Comparison of ENCODE assay signal across 27 cellular contexts in genomic region chr13:77319536-77319935, GRCh38. TPM values are rescaled to one million over a fixed set of nuclear protein-coding genes. Genes with fewer than 3 reads are reported as not detected.
DNase-seq lines count a peak whose midpoint lies in the region; ATAC-seq and TF ChIP-seq lines count a peak whose summit lies in the region.
"Had no signal": no experiment of that assay in that cellular context is flagged by ENCODE, and none has a peak within 500 bp of the region (broad histone marks: within the 10 kb centered on the region; RNA-seq: fewer than 3 reads in every experiment).

No MANE protein-coding gene starts in this region.

- H3K36me3 Mint-ChIP-seq in activated CD8-positive, alpha-beta T cell treated with anti-CD3 and anti-CD28 coated beads for 36 hours (ENCODE audit: low read depth), result peaks cover 16% of the 10 kb centered on the region
- peaks cover 23% of the 10 kb centered on the region for H3K36me3 Mint-ChIP-seq in activated CD8-positive, alpha-beta T cell treated with anti-CD3 and anti-CD28 coated beads, Interleukin-2, amount 10 ng/mL, durations not matched to agents 7 days and 5 days (ENCODE audit: low read depth)
- peaks cover 0 to 8% (median 0%) of the 10 kb centered on the region in 3 donors for H3K36me3 Mint-ChIP-seq in CD8-positive, alpha-beta memory T cell
- peaks cover 27% of the 10 kb centered on the region for H3K36me3 Mint-ChIP-seq in activated B cell treated with CpG ODN at 0.5 μM for 24 hours (ENCODE audit: low read depth)
- peaks cover 0 to 15% (median 0%) of the 10 kb centered on the region in 5 donors for H3K36me3 Mint-ChIP-seq in naive thymus-derived CD4-positive, alpha-beta T cell

- H3K4me3 Mint-ChIP-seq in activated CD8-positive, alpha-beta T cell treated with anti-CD3 and anti-CD28 coated beads for 36 hours, result no peak overlapping the region
- H3K4me3 Mint-ChIP-seq in activated CD8-positive, alpha-beta T cell treated with anti-CD3 and anti-CD28 coated beads, Interleukin-2, amount 10 ng/mL, durations not matched to agents 7 days and 5 days, result no peak overlapping the region
- peak overlapping the region in 3 of 7 donors; percentile 0 to 22 (median 3) for H3K4me3 Mint-ChIP-seq in CD8-positive, alpha-beta memory T cell
- H3K4me3 Mint-ChIP-seq in activated B cell treated with CpG ODN at 0.5 μM for 24 hours, result peak overlapping the region; percentile 15
- H3K4me3 Mint-ChIP-seq in naive thymus-derived CD4-positive, alpha-beta T cell, result peak overlapping the region in 8 of 10 donors; percentile 1 to 88 (median 37)
- H3K4me3 Mint-ChIP-seq: activated CD4-positive, alpha-beta T cell treated with anti-CD3 and anti-CD28 coated beads, Interleukin-2, amount 10 ng/mL, durations not matched to agents 24 days and 14 days; activated naive CD8-positive, alpha-beta T cell treated with anti-CD3 and anti-CD28 coated beads, Interleukin-2, amount 10 ng/mL, durations not matched to agents 7 days and 5 days; dendritic cell treated with granulocyte-macrophage colony-stimulating factor and Interleukin-4, amounts not matched to agents 40 ng/mL and 50 ng/mL, for 4 days; H9; T-helper 2 cell treated with Interferon-gamma antibody and Interleukin-4, amounts not matched to agents 5 μg/mL and 100 μg/mL, for 36 hours had no signal

- peaks cover 80% of the 10 kb centered on the region for H3K4me1 ChIP-seq in CD8-positive, alpha-beta memory T cell (ENCODE audit: insufficient read depth, low read length)
- H3K4me1 ChIP-seq in naive thymus-derived CD4-positive, alpha-beta T cell (ENCODE audit: control insufficient read depth in 2 of 2, insufficient read depth in 2 of 2, low read length in 2 of 2), result peaks cover 43 to 48% of the 10 kb centered on the region in 2 donors

- ATAC-seq in activated CD8-positive, alpha-beta T cell treated with anti-CD3 and anti-CD28 coated beads for 36 hours, result no peak
- ATAC-seq in activated CD8-positive, alpha-beta T cell treated with anti-CD3 and anti-CD28 coated beads, Interleukin-2, amount 10 ng/mL, durations not matched to agents 7 days and 5 days, result no peak
- ATAC-seq in activated B cell treated with CpG ODN at 0.5 μM for 24 hours (ENCODE audit: low read depth) (no peak), left cardiac atrium (no peak), HG03045 (IDR thresholded peaks at IDR 0.05; ENCODE audit: unreplicated experiment) (no peak)
- ATAC-seq in naive thymus-derived CD4-positive, alpha-beta T cell, result no peak
- ATAC-seq: left lung, Right ventricle myocardium inferior had no signal

- no peak for TF ChIP-seq CTCF in activated CD8-positive, alpha-beta T cell treated with anti-CD3 and anti-CD28 coated beads for 36 hours (IDR thresholded peaks at IDR 0.05)
- TF ChIP-seq CTCF in activated B cell treated with CpG ODN at 0.5 μM for 24 hours (IDR thresholded peaks at IDR 0.05), result no peak

- H3K27ac ChIP-seq in CD8-positive, alpha-beta memory T cell (ENCODE audit: low read depth, low read length), result no peak overlapping the region
- no peak overlapping the region for H3K27ac ChIP-seq in naive thymus-derived CD4-positive, alpha-beta T cell (ENCODE audit: low read depth, low read length)
- H3K27ac ChIP-seq: left lung, right atrium auricular region, tibial artery had no signal

- H3K36me3 ChIP-seq in CD8-positive, alpha-beta memory T cell (ENCODE audit: insufficient read depth, low read length), result no peaks in the 10 kb centered on the region
- H3K36me3 ChIP-seq in naive thymus-derived CD4-positive, alpha-beta T cell (ENCODE audit: control insufficient read depth in 2 of 3, insufficient read depth in 3 of 3, low read length in 3 of 3), result peaks cover 0 to 9% (median 0%) of the 10 kb centered on the region in 3 experiments
- H3K36me3 ChIP-seq: left lung had no signal

- peaks cover 87% of the 10 kb centered on the region for H3K4me1 Mint-ChIP-seq in activated CD8-positive, alpha-beta T cell treated with anti-CD3 and anti-CD28 coated beads for 36 hours (ENCODE audit: low read depth)
- peaks cover 78% of the 10 kb centered on the region for H3K4me1 Mint-ChIP-seq in activated CD8-positive, alpha-beta T cell treated with anti-CD3 and anti-CD28 coated beads, Interleukin-2, amount 10 ng/mL, durations not matched to agents 7 days and 5 days (ENCODE audit: low read depth)
- peaks cover 90 to 98% (median 95%) of the 10 kb centered on the region in 3 donors for H3K4me1 Mint-ChIP-seq in CD8-positive, alpha-beta memory T cell
- H3K4me1 Mint-ChIP-seq in activated B cell treated with CpG ODN at 0.5 μM for 24 hours, result peaks cover 92% of the 10 kb centered on the region
- peaks cover 75 to 100% (median 92%) of the 10 kb centered on the region in 7 donors for H3K4me1 Mint-ChIP-seq in naive thymus-derived CD4-positive, alpha-beta T cell

- intact Hi-C loops in activated CD8-positive, alpha-beta T cell treated with anti-CD3 and anti-CD28 coated beads for 36 hours (cut with micrococcal nuclease), result no loop called here
- intact Hi-C loops in activated B cell treated with CpG ODN at 0.5 μM for 24 hours (cut with micrococcal nuclease) (no loop called here), left cardiac atrium (cut with DNase I) (no loop called here)
- intact Hi-C loops in naive thymus-derived CD4-positive, alpha-beta T cell (cut with micrococcal nuclease), result no loop called here

- peak overlapping the region; percentile 4 for H3K27ac Mint-ChIP-seq in activated CD8-positive, alpha-beta T cell treated with anti-CD3 and anti-CD28 coated beads for 36 hours
- H3K27ac Mint-ChIP-seq in activated CD8-positive, alpha-beta T cell treated with anti-CD3 and anti-CD28 coated beads, Interleukin-2, amount 10 ng/mL, durations not matched to agents 7 days and 5 days, result no peak overlapping the region
- peak overlapping the region in 5 of 8 donors; percentile 2 to 74 (median 32) for H3K27ac Mint-ChIP-seq in CD8-positive, alpha-beta memory T cell
- H3K27ac Mint-ChIP-seq in activated B cell treated with CpG ODN at 0.5 μM for 24 hours, result peak overlapping the region; percentile 72
- peak overlapping the region in 6 of 9 donors; percentile 9 to 78 (median 59) for H3K27ac Mint-ChIP-seq in naive thymus-derived CD4-positive, alpha-beta T cell
- H3K27ac Mint-ChIP-seq: activated CD4-positive, alpha-beta T cell treated with anti-CD3 and anti-CD28 coated beads, Interleukin-2, amount 10 ng/mL, durations not matched to agents 24 days and 14 days; activated naive CD8-positive, alpha-beta T cell treated with anti-CD3 and anti-CD28 coated beads, Interleukin-2, amount 10 ng/mL, durations not matched to agents 7 days and 5 days; activated T-helper 2 cell treated with anti-CD3 and anti-CD28 coated beads, Interferon-gamma antibody, Interleukin-2, Interleukin-4, amounts not matched to agents 10 μg/mL and 5 μg/mL and 100 μg/mL, durations not matched to agents 14 hours and 24 hours and 36 hours; dendritic cell treated with granulocyte-macrophage colony-stimulating factor and Interleukin-4, amounts not matched to agents 40 ng/mL and 50 ng/mL, for 4 days had no signal

- no peaks in the 10 kb centered on the region for H3K27me3 Mint-ChIP-seq in activated CD8-positive, alpha-beta T cell treated with anti-CD3 and anti-CD28 coated beads for 36 hours
- H3K27me3 Mint-ChIP-seq in activated CD8-positive, alpha-beta T cell treated with anti-CD3 and anti-CD28 coated beads, Interleukin-2, amount 10 ng/mL, durations not matched to agents 7 days and 5 days (ENCODE audit: low read depth), result no peaks in the 10 kb centered on the region
- no peaks in the 10 kb centered on the region for H3K27me3 Mint-ChIP-seq in CD8-positive, alpha-beta memory T cell
- H3K27me3 Mint-ChIP-seq in activated B cell treated with CpG ODN at 0.5 μM for 24 hours, result no peaks in the 10 kb centered on the region
- no peaks in the 10 kb centered on the region for H3K27me3 Mint-ChIP-seq in naive thymus-derived CD4-positive, alpha-beta T cell
- H3K27me3 Mint-ChIP-seq: activated CD4-positive, alpha-beta T cell treated with anti-CD3 and anti-CD28 coated beads, Interleukin-2, amount 10 ng/mL, durations not matched to agents 24 days and 14 days; activated naive CD8-positive, alpha-beta T cell treated with anti-CD3 and anti-CD28 coated beads, Interleukin-2, amount 10 ng/mL, durations not matched to agents 7 days and 5 days; dendritic cell treated with granulocyte-macrophage colony-stimulating factor and Interleukin-4, amounts not matched to agents 40 ng/mL and 50 ng/mL, for 4 days had no signal

- no peaks in the 10 kb centered on the region for H3K27me3 ChIP-seq in CD8-positive, alpha-beta memory T cell (ENCODE audit: insufficient read depth, low read length, poor library complexity, severe bottlenecking)
- no peaks in the 10 kb centered on the region for H3K27me3 ChIP-seq in naive thymus-derived CD4-positive, alpha-beta T cell (ENCODE audit: control insufficient read depth in 2 of 2, insufficient read depth in 2 of 2, low read length in 2 of 2)
- H3K27me3 ChIP-seq: left lung, right atrium auricular region, spleen, tibial artery had no signal

- H3K9me3 Mint-ChIP-seq in activated CD8-positive, alpha-beta T cell treated with anti-CD3 and anti-CD28 coated beads for 36 hours, result no peaks in the 10 kb centered on the region
- H3K9me3 Mint-ChIP-seq in activated CD8-positive, alpha-beta T cell treated with anti-CD3 and anti-CD28 coated beads, Interleukin-2, amount 10 ng/mL, durations not matched to agents 7 days and 5 days (ENCODE audit: insufficient read depth), result no peaks in the 10 kb centered on the region
- no peaks in the 10 kb centered on the region for H3K9me3 Mint-ChIP-seq in CD8-positive, alpha-beta memory T cell
- no peaks in the 10 kb centered on the region for H3K9me3 Mint-ChIP-seq in activated B cell treated with CpG ODN at 0.5 μM for 24 hours
- H3K9me3 Mint-ChIP-seq in naive thymus-derived CD4-positive, alpha-beta T cell, result no peaks in the 10 kb centered on the region
- H3K9me3 Mint-ChIP-seq: activated naive CD8-positive, alpha-beta T cell treated with anti-CD3 and anti-CD28 coated beads, Interleukin-2, amount 10 ng/mL, durations not matched to agents 7 days and 5 days; activated T-helper 2 cell treated with anti-CD3 and anti-CD28 coated beads, Interferon-gamma antibody, Interleukin-2, Interleukin-4, amounts not matched to agents 10 μg/mL and 5 μg/mL and 100 μg/mL, durations not matched to agents 14 hours and 24 hours and 36 hours; dendritic cell treated with granulocyte-macrophage colony-stimulating factor and Interleukin-4, amounts not matched to agents 40 ng/mL and 50 ng/mL, for 4 days; H9; T-helper 2 cell treated with Interferon-gamma antibody and Interleukin-4, amounts not matched to agents 5 μg/mL and 100 μg/mL, for 36 hours had no signal

- no peak for DNase-seq in activated CD8-positive, alpha-beta T cell treated with anti-CD3 and anti-CD28 coated beads for 36 hours
- no peak for DNase-seq in activated CD8-positive, alpha-beta T cell treated with anti-CD3 and anti-CD28 coated beads, Interleukin-2, amount 10 ng/mL, durations not matched to agents 7 days and 5 days
- no peak for DNase-seq in CD8-positive, alpha-beta memory T cell
- DNase-seq in activated B cell treated with CpG ODN at 0.5 μM for 24 hours (no peak), left cardiac atrium (no peak), NCI-H2029 (lab: John Stamatoyannopoulos, UW) (no peak)
- DNase-seq in naive thymus-derived CD4-positive, alpha-beta T cell, result no peak
- DNase-seq: activated CD4-positive, alpha-beta T cell treated with anti-CD3 and anti-CD28 coated beads, Interleukin-2, amount 10 ng/mL, durations not matched to agents 24 days and 14 days; activated naive CD8-positive, alpha-beta T cell treated with anti-CD3 and anti-CD28 coated beads, Interleukin-2, amount 10 ng/mL, durations not matched to agents 7 days and 5 days; erythroblast; H9; hypothalamus; left lung; mesenchymal stem cell; NCI-H1436; NCI-H226; NCI-H526 treated with DMSO at 0.1 percent for 48 hours; posterior cingulate gyrus; spleen; stimulated activated CD4-positive, alpha-beta T cell treated with anti-CD3 and anti-CD28 coated beads, Interleukin-2, amount 100 ng/mL, for 24 hours; tibial artery had no signal

- POLR2A ChIA-PET in activated CD8-positive, alpha-beta T cell treated with anti-CD3 and anti-CD28 coated beads for 36 hours (lab: Charles Lee), result interaction anchor here (0.7 to 1.3 kb wide), 5 partner anchors 10 to 159 kb away, joined by 3 to 4 read pairs (median 4); no protein-coding TSS in a partner anchor
- POLR2A ChIA-PET in activated CD8-positive, alpha-beta T cell treated with anti-CD3 and anti-CD28 coated beads, Interleukin-2, amount 10 ng/mL, durations not matched to agents 7 days and 5 days (lab: Charles Lee), result no interaction called here
- POLR2A ChIA-PET in CD8-positive, alpha-beta memory T cell (lab: Charles Lee), result interaction anchor here (1.4 kb wide), 1 partner anchor 11 kb away, joined by 3 read pairs; no protein-coding TSS in a partner anchor
- POLR2A ChIA-PET in activated B cell treated with CpG ODN at 0.5 μM for 24 hours (lab: Charles Lee), result interaction anchor here (1.3 kb wide), 1 partner anchor 10 kb away, joined by 7 read pairs; no protein-coding TSS in a partner anchor
- POLR2A ChIA-PET in naive thymus-derived CD4-positive, alpha-beta T cell (lab: Charles Lee), result interaction anchor here (0.6 to 3.5 kb wide), 2 partner anchors 10 to 28 kb away, joined by 4 to 16 read pairs; no protein-coding TSS in a partner anchor

- CTCF ChIA-PET in activated CD8-positive, alpha-beta T cell treated with anti-CD3 and anti-CD28 coated beads for 36 hours (lab: Charles Lee), result interaction anchor here (0.6 to 3.4 kb wide), 3 partner anchors 12 to 160 kb away, joined by 3 to 19 read pairs (median 4); no protein-coding TSS in a partner anchor
- CTCF ChIA-PET in activated CD8-positive, alpha-beta T cell treated with anti-CD3 and anti-CD28 coated beads, Interleukin-2, amount 10 ng/mL, durations not matched to agents 7 days and 5 days (lab: Charles Lee), result interaction anchor here (0.8 to 3.8 kb wide), 3 partner anchors 8 to 159 kb away, joined by 3 to 20 read pairs (median 3); partner anchors contain the start of gene MYCBP2
- CTCF ChIA-PET in CD8-positive, alpha-beta memory T cell (lab: Charles Lee), result interaction anchor here (0.6 kb wide), 1 partner anchor 173 kb away, joined by 3 read pairs; no protein-coding TSS in a partner anchor
- CTCF ChIA-PET in activated B cell treated with CpG ODN at 0.5 μM for 24 hours (lab: Charles Lee), result interaction anchor here (1.0 kb wide), 1 partner anchor 158 kb away, joined by 5 read pairs; no protein-coding TSS in a partner anchor
- CTCF ChIA-PET in naive thymus-derived CD4-positive, alpha-beta T cell (lab: Charles Lee), result interaction anchor here (0.5 kb wide), 1 partner anchor 440 kb away, joined by 3 read pairs; no protein-coding TSS in a partner anchor

- H3K9me3 ChIP-seq in CD8-positive, alpha-beta memory T cell (ENCODE audit: low read length), result no peaks in the 10 kb centered on the region
- H3K9me3 ChIP-seq in naive thymus-derived CD4-positive, alpha-beta T cell (ENCODE audit: control insufficient read depth in 2 of 3, low read length in 3 of 3), result no peaks in the 10 kb centered on the region
- H3K9me3 ChIP-seq: left lung, right atrium auricular region, spleen, tibial artery had no signal

- no peak overlapping the region for H3K4me3 ChIP-seq in CD8-positive, alpha-beta memory T cell (ENCODE audit: low read length)
- no peak overlapping the region for H3K4me3 ChIP-seq in naive thymus-derived CD4-positive, alpha-beta T cell (ENCODE audit: low read length)
- H3K4me3 ChIP-seq: left lung, right atrium auricular region, spleen, tibial artery had no signal

RNA-seq across cellular contexts. Expression of gene MYCBP2, which starts 7.4 kb away (rescaled TPM):
- 100 to 1,000 TPM in 1 of 2 experiments, 10 to 100 TPM in 1; 97.5 to 101 TPM for total RNA-seq in activated CD8-positive, alpha-beta T cell treated with anti-CD3 and anti-CD28 coated beads for 36 hours
- 100 to 1,000 TPM; 107 to 109 TPM for total RNA-seq in activated CD8-positive, alpha-beta T cell treated with anti-CD3 and anti-CD28 coated beads, Interleukin-2, amount 10 ng/mL, durations not matched to agents 7 days and 5 days
- 100 to 1,000 TPM; 110 to 111 TPM for total RNA-seq in CD8-positive, alpha-beta memory T cell
- polyA plus RNA-seq in CD8-positive, alpha-beta memory T cell, result 44.6 TPM
- total RNA-seq in activated B cell treated with CpG ODN at 0.5 μM for 24 hours (310 and 314 TPM in 2 replicates), left cardiac atrium (10 to 100 TPM; 86.9 to 99.5 TPM)
- 100 to 1,000 TPM; 135 to 216 (median 176) TPM for total RNA-seq in naive thymus-derived CD4-positive, alpha-beta T cell
- 10 to 100 TPM; 38.8 to 57.3 TPM for polyA plus RNA-seq in naive thymus-derived CD4-positive, alpha-beta T cell

Comparison
In these comparisons a context has a peak if more than half of its experiments do, and no peak if none do; other contexts are left out.
1. H3K4me3 Mint-ChIP-seq: peak in activated B cell treated with CpG ODN at 0.5 μM for 24 hours (single experiment) and naive thymus-derived CD4-positive, alpha-beta T cell (8 of 10); none in activated CD8-positive, alpha-beta T cell treated with anti-CD3 and anti-CD28 coated beads for 36 hours (single experiment) and activated CD8-positive, alpha-beta T cell treated with anti-CD3 and anti-CD28 coated beads, Interleukin-2, amount 10 ng/mL, durations not matched to agents 7 days and 5 days (single experiment).